In the genomic region with DNA sequence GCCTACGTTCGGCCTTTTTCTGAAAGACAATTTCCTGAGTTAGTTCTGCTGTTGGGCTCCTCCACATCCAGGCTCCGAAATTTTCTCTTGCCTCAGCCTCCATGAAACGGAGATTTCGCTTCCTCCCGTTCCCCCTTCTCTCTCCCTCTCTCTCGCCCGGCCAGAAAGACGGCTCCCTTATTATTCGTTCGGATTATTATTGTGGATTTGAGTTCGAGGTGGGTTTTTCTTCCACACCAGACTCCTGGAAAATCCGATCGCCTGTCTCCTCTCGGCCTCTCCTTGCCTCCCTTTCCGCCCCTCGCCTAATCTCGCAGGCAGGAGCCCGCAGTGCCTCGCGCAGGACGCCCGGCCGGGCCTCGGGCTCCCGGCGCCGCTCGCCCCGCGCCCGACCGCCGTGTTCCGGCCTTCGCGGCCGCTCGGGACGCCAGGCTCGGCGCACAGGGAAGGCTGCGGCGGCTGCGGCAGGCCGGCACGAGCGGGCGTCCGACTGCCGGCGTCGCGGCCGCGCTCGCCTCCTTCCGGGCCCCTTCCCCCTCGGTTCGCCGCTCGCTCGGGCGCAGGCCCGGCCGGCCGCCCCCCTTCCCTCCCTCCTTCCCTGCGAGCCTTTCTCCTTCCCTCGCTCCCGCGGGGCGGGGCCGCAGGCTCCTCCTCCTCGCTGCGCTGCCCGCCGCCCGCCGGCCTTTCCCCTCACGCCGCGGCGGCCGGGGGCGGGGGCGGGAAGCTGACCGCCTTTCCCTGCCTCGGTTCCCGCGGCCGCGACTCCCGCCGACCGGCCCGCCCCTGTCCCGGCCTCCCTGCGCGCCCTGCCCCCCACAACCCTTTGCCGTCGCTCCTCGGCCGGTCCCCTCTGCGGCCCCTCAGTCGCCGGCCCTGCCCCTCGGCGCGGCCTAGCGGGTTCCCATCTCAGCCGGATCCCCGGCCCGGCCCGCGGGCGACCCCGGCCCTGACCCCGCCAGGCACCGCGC, we compare ENCODE assay signal across 1 cellular context.
TF ChIP-seq lines count a peak whose summit lies in the region.

A gene with protein sequence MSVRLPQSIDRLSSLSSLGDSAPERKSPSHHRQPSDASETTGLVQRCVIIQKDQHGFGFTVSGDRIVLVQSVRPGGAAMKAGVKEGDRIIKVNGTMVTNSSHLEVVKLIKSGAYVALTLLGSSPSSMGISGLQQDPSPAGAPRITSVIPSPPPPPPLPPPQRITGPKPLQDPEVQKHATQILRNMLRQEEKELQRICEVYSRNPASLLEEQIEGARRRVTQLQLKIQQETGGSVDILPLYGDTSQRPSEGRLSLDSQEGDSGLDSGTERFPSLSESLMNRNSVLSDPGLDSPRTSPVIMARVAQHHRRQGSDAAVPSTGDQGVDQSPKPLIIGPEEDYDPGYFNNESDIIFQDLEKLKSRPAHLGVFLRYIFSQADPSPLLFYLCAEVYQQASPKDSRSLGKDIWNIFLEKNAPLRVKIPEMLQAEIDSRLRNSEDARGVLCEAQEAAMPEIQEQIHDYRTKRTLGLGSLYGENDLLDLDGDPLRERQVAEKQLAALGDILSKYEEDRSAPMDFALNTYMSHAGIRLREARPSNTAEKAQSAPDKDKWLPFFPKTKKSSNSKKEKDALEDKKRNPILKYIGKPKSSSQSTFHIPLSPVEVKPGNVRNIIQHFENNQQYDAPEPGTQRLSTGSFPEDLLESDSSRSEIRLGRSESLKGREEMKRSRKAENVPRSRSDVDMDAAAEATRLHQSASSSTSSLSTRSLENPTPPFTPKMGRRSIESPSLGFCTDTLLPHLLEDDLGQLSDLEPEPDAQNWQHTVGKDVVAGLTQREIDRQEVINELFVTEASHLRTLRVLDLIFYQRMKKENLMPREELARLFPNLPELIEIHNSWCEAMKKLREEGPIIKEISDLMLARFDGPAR (N-terminal part only) (minus strand): TSS at position 492 of the 968 bp plus-strand sequence. CDS start 1,412 bp downstream, outside the sequence.

TF ChIP-seq in HEK293, 187 proteins besides CTCF, POLR2A, EP300 and RAD21 (continued from another document and continues in another):
- TF ChIP-seq, protein P1, sequence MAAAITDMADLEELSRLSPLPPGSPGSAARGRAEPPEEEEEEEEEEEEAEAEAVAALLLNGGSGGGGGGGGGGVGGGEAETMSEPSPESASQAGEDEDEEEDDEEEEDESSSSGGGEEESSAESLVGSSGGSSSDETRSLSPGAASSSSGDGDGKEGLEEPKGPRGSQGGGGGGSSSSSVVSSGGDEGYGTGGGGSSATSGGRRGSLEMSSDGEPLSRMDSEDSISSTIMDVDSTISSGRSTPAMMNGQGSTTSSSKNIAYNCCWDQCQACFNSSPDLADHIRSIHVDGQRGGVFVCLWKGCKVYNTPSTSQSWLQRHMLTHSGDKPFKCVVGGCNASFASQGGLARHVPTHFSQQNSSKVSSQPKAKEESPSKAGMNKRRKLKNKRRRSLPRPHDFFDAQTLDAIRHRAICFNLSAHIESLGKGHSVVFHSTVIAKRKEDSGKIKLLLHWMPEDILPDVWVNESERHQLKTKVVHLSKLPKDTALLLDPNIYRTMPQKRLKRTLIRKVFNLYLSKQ (tag by site-specific recombination; IDR thresholded peaks at IDR 0.05; ENCODE audit: borderline replicate concordance), result no peak
- TF ChIP-seq ZNF112 (tag by site-specific recombination; IDR thresholded peaks at IDR 0.05) (no peak), SP3 (tag by site-specific recombination; IDR thresholded peaks at IDR 0.05) (no peak), ZNF184 (tag by site-specific recombination; IDR thresholded peaks at IDR 0.05) (peak; percentile 9; the same call in 1 of the 2 replicates), ZNF48 (tag by site-specific recombination; IDR thresholded peaks at IDR 0.05) (no peak), MEIS1 (CRISPR knock-in tag; IDR thresholded peaks at IDR 0.05; ENCODE audit: borderline replicate concordance) (no peak), REPIN1 (tag by site-specific recombination; IDR thresholded peaks at IDR 0.05; ENCODE audit: low read depth) (no peak), ZBTB7A (tag by site-specific recombination; IDR thresholded peaks at IDR 0.05; ENCODE audit: low read depth) (no peak), SETDB1 (IDR thresholded peaks at IDR 0.05; ENCODE audit: insufficient read length, low read length) (no peak), ZNF138 (tag by site-specific recombination; IDR thresholded peaks at IDR 0.05; ENCODE audit: borderline replicate concordance) (no peak), ZNF548 (tag by site-specific recombination; IDR thresholded peaks at IDR 0.05) (no peak), ZNF549 (tag by site-specific recombination; IDR thresholded peaks at IDR 0.05) (no peak), ZNF146 (tag by site-specific recombination; IDR thresholded peaks at IDR 0.05) (no peak), ZNF530 (tag by site-specific recombination; IDR thresholded peaks at IDR 0.05; ENCODE audit: low read depth) (no peak), PRDM6 (tag by site-specific recombination; IDR thresholded peaks at IDR 0.05) (no peak), ZNF202 (tag by site-specific recombination; IDR thresholded peaks at IDR 0.05; ENCODE audit: borderline replicate concordance) (no peak), ZNF266 (tag by site-specific recombination; IDR thresholded peaks at IDR 0.05; ENCODE audit: low read depth) (no peak), MZF1 (tag by site-specific recombination; IDR thresholded peaks at IDR 0.05; ENCODE audit: borderline replicate concordance) (no peak), ZNF473 (tag by site-specific recombination; IDR thresholded peaks at IDR 0.05) (no peak), ZNF768 (tag by site-specific recombination; IDR thresholded peaks at IDR 0.05) (no peak), ZNF24 (tag by site-specific recombination; IDR thresholded peaks at IDR 0.05) (no peak), KLF16 (tag by site-specific recombination; IDR thresholded peaks at IDR 0.05) (no peak), ZNF335 (tag by site-specific recombination; conservative IDR thresholded peaks at IDR 0.05) (peak; percentile 86), ZBTB20 (tag by site-specific recombination; IDR thresholded peaks at IDR 0.05) (no peak; the same call in 1 of the 2 replicates), ELK4 (IDR thresholded peaks at IDR 0.05; ENCODE audit: borderline replicate concordance, low read depth, low read length) (no peak), ZNF596 (tag by site-specific recombination; IDR thresholded peaks at IDR 0.05) (peak; percentile 30)
- TF ChIP-seq, protein P2, sequence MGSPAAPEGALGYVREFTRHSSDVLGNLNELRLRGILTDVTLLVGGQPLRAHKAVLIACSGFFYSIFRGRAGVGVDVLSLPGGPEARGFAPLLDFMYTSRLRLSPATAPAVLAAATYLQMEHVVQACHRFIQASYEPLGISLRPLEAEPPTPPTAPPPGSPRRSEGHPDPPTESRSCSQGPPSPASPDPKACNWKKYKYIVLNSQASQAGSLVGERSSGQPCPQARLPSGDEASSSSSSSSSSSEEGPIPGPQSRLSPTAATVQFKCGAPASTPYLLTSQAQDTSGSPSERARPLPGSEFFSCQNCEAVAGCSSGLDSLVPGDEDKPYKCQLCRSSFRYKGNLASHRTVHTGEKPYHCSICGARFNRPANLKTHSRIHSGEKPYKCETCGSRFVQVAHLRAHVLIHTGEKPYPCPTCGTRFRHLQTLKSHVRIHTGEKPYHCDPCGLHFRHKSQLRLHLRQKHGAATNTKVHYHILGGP (tag by site-specific recombination; IDR thresholded peaks at IDR 0.05), result no peak
- TF ChIP-seq, protein P3, sequence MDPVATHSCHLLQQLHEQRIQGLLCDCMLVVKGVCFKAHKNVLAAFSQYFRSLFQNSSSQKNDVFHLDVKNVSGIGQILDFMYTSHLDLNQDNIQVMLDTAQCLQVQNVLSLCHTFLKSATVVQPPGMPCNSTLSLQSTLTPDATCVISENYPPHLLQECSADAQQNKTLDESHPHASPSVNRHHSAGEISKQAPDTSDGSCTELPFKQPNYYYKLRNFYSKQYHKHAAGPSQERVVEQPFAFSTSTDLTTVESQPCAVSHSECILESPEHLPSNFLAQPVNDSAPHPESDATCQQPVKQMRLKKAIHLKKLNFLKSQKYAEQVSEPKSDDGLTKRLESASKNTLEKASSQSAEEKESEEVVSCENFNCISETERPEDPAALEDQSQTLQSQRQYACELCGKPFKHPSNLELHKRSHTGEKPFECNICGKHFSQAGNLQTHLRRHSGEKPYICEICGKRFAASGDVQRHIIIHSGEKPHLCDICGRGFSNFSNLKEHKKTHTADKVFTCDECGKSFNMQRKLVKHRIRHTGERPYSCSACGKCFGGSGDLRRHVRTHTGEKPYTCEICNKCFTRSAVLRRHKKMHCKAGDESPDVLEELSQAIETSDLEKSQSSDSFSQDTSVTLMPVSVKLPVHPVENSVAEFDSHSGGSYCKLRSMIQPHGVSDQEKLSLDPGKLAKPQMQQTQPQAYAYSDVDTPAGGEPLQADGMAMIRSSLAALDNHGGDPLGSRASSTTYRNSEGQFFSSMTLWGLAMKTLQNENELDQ (tag by site-specific recombination; IDR thresholded peaks at IDR 0.05; ENCODE audit: low read depth), result no peak
- TF ChIP-seq, protein P4, sequence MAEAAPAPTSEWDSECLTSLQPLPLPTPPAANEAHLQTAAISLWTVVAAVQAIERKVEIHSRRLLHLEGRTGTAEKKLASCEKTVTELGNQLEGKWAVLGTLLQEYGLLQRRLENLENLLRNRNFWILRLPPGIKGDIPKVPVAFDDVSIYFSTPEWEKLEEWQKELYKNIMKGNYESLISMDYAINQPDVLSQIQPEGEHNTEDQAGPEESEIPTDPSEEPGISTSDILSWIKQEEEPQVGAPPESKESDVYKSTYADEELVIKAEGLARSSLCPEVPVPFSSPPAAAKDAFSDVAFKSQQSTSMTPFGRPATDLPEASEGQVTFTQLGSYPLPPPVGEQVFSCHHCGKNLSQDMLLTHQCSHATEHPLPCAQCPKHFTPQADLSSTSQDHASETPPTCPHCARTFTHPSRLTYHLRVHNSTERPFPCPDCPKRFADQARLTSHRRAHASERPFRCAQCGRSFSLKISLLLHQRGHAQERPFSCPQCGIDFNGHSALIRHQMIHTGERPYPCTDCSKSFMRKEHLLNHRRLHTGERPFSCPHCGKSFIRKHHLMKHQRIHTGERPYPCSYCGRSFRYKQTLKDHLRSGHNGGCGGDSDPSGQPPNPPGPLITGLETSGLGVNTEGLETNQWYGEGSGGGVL (tag by site-specific recombination; IDR thresholded peaks at IDR 0.05), result peak; percentile 32; the same call in 1 of the 2 replicates
- TF ChIP-seq, protein P5, sequence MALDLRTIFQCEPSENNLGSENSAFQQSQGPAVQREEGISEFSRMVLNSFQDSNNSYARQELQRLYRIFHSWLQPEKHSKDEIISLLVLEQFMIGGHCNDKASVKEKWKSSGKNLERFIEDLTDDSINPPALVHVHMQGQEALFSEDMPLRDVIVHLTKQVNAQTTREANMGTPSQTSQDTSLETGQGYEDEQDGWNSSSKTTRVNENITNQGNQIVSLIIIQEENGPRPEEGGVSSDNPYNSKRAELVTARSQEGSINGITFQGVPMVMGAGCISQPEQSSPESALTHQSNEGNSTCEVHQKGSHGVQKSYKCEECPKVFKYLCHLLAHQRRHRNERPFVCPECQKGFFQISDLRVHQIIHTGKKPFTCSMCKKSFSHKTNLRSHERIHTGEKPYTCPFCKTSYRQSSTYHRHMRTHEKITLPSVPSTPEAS (tag by site-specific recombination; IDR thresholded peaks at IDR 0.05), result no peak
- TF ChIP-seq, protein P6, sequence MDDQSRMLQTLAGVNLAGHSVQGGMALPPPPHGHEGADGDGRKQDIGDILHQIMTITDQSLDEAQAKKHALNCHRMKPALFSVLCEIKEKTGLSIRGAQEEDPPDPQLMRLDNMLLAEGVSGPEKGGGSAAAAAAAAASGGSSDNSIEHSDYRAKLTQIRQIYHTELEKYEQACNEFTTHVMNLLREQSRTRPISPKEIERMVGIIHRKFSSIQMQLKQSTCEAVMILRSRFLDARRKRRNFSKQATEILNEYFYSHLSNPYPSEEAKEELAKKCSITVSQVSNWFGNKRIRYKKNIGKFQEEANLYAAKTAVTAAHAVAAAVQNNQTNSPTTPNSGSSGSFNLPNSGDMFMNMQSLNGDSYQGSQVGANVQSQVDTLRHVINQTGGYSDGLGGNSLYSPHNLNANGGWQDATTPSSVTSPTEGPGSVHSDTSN (CRISPR knock-in tag; IDR thresholded peaks at IDR 0.05), result peak; percentile 65
- TF ChIP-seq, protein P7, sequence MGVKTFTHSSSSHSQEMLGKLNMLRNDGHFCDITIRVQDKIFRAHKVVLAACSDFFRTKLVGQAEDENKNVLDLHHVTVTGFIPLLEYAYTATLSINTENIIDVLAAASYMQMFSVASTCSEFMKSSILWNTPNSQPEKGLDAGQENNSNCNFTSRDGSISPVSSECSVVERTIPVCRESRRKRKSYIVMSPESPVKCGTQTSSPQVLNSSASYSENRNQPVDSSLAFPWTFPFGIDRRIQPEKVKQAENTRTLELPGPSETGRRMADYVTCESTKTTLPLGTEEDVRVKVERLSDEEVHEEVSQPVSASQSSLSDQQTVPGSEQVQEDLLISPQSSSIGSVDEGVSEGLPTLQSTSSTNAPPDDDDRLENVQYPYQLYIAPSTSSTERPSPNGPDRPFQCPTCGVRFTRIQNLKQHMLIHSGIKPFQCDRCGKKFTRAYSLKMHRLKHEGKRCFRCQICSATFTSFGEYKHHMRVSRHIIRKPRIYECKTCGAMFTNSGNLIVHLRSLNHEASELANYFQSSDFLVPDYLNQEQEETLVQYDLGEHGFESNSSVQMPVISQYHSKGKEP (tag by site-specific recombination; IDR thresholded peaks at IDR 0.05), result no peak
